8 cellular contexts compared by ENCODE assay signal in genomic region chr10:119817991-119818888, GRCh38. TPM values are rescaled to one million over a fixed set of nuclear protein-coding genes. Genes with fewer than 3 reads are reported as not detected.
DNase-seq lines count a peak whose midpoint lies in the region; ATAC-seq and TF ChIP-seq lines count a peak whose summit lies in the region.

No MANE protein-coding gene starts in this region.

- ATAC-seq in HG02759 (IDR thresholded peaks at IDR 0.05; ENCODE audit: unreplicated experiment), result no peak
- no peak for ATAC-seq in HG02981 (IDR thresholded peaks at IDR 0.05; ENCODE audit: unreplicated experiment)

- no peaks in the 10 kb centered on the region for H3K9me3 ChIP-seq in MG63

- H3K27me3 Mint-ChIP-seq in immature natural killer cell (ENCODE audit: low read depth in 3 of 3), result peaks cover 0 to 2% (median under 1%) of the 10 kb centered on the region in 3 donors

- H3K36me3 ChIP-seq in MG63, result no peaks in the 10 kb centered on the region; the same call in 1 of the 2 replicates

- H3K27me3 ChIP-seq in MG63, result no peaks in the 10 kb centered on the region

- H3K4me3 ChIP-seq in HFF-Myc (replicated peaks; ENCODE audit: low read depth, low read length), result peak overlapping the region; percentile 5
- H3K4me3 ChIP-seq in choroid plexus epithelial cell (ENCODE audit: low read depth, low read length), result peak overlapping the region; percentile 52
- peak overlapping the region; percentile 2 to 38 (median 20) for H3K4me3 ChIP-seq in skin epidermis
- H3K4me3 ChIP-seq in MG63, result no peak overlapping the region

- peaks cover 21 to 38% of the 10 kb centered on the region in 2 donors for H3K4me1 Mint-ChIP-seq in immature natural killer cell

- no peak overlapping the region for H3K27ac Mint-ChIP-seq in immature natural killer cell

- peak overlapping the region in 3 of 5 donors; percentile 19 to 33 (median 28) for H3K4me3 Mint-ChIP-seq in immature natural killer cell

- peaks cover 17 to 34% (median 30%) of the 10 kb centered on the region in 3 donors for H3K36me3 Mint-ChIP-seq in immature natural killer cell

- TF ChIP-seq CTCF in HFF-Myc (IDR thresholded peaks at IDR 0.05; ENCODE audit: low read depth, low read length, missing control alignments) (peak; percentile 5), choroid plexus epithelial cell (conservative IDR thresholded peaks at IDR 0.05; ENCODE audit: low read depth, low read length) (peak; percentile 31)

- DNase-seq in HFF-Myc (ENCODE audit: extremely low read depth, low read depth) (no peak), choroid plexus epithelial cell (ENCODE audit: low read depth) (peak; percentile 80), immature natural killer cell (peak; percentile 9 to 49 (median 14)), MG63 (no peak), epidermal melanocyte (ENCODE audit: insufficient read length, low spot score) (no peak)

- H3K27ac ChIP-seq in skin epidermis, result peak overlapping the region in 2 of 21 experiments; percentile 6 to 51

- peaks cover 0 to 2% (median 0%) of the 10 kb centered on the region in 6 donors for H3K9me3 Mint-ChIP-seq in immature natural killer cell

RNA-seq across cellular contexts. Expression of gene MCMBP, which starts 54.4 kb away (rescaled TPM):
- polyA plus RNA-seq in immature natural killer cell, result 10 to 100 TPM; 46.6 to 65.6 (median 52.4) TPM
- 46.3 and 53.0 TPM in 2 replicates for total RNA-seq in MG63 (2014; rRNA removed; shearing (Covaris generic); ENCODE audit: low replicate concordance)

Comparison
In these comparisons a context has a peak if more than half of its experiments do, and no peak if none do; other contexts are left out.
1. DNase-seq: peak in choroid plexus epithelial cell (single experiment) and immature natural killer cell (3 of 3); none in HFF-Myc (single experiment), MG63 (single experiment) and epidermal melanocyte (single experiment).